19 cellular contexts compared by ENCODE assay signal in genomic region chr7:1987591-1988532, GRCh38.
DNase-seq lines count a peak whose midpoint lies in the region; ATAC-seq lines count a peak whose summit lies in the region.
"Had no signal": no experiment of that assay in that cellular context is flagged by ENCODE, and none has a peak within 500 bp of the region (broad histone marks: within the 10 kb centered on the region; RNA-seq: fewer than 3 reads in every experiment).

No MANE protein-coding gene starts in this region.

- CTCF ChIA-PET in activated naive CD4-positive, alpha-beta T cell treated with anti-CD3 and anti-CD28 coated beads, Interleukin-2, amount 10 ng/mL, durations not matched to agents 7 days and 5 days (lab: Charles Lee), result no interaction called here

- WGBS in HUES64, result 93% methylated on average over 43 of the region's 43 CpGs
- WGBS in thymus, result 96% methylated on average over 43 of the region's 43 CpGs

- H3K4me3 Mint-ChIP-seq in activated naive CD4-positive, alpha-beta T cell treated with anti-CD3 and anti-CD28 coated beads, Interleukin-2, amount 10 ng/mL, durations not matched to agents 7 days and 5 days, result no peak overlapping the region
- peak overlapping the region; percentile 44 for H3K4me3 Mint-ChIP-seq in central memory CD8-positive, alpha-beta T cell
- H3K4me3 Mint-ChIP-seq: neural progenitor cell had no signal

- no peak overlapping the region for H3K9ac ChIP-seq in HUES64 (ENCODE audit: low read depth, low read length)
- H3K9ac ChIP-seq: neural progenitor cell had no signal

- H3K27me3 ChIP-seq in HUES64 (ENCODE audit: insufficient read depth, low read length) (no peaks in the 10 kb centered on the region), thymus (ENCODE audit: control insufficient read depth, insufficient read depth) (no peaks in the 10 kb centered on the region)
- H3K27me3 ChIP-seq: esophagus squamous epithelium, neural progenitor cell had no signal

- no peaks in the 10 kb centered on the region for H3K9me3 Mint-ChIP-seq in activated naive CD4-positive, alpha-beta T cell treated with anti-CD3 and anti-CD28 coated beads, Interleukin-2, amount 10 ng/mL, durations not matched to agents 7 days and 5 days
- no peaks in the 10 kb centered on the region for H3K9me3 Mint-ChIP-seq in central memory CD8-positive, alpha-beta T cell
- H3K9me3 Mint-ChIP-seq: activated T-cell treated with anti-CD3 and anti-CD28 coated beads, Interleukin-2, amount 50 U/mL, for 72 hours; neural progenitor cell had no signal

- H3K4me1 Mint-ChIP-seq in activated naive CD4-positive, alpha-beta T cell treated with anti-CD3 and anti-CD28 coated beads, Interleukin-2, amount 10 ng/mL, durations not matched to agents 7 days and 5 days, result peaks cover 34% of the 10 kb centered on the region
- peaks cover 41% of the 10 kb centered on the region for H3K4me1 Mint-ChIP-seq in central memory CD8-positive, alpha-beta T cell

- no peaks in the 10 kb centered on the region for H3K36me3 ChIP-seq in HUES64 (ENCODE audit: insufficient read depth, low read length)
- H3K36me3 ChIP-seq in thymus (ENCODE audit: control insufficient read depth, insufficient read depth), result peaks cover 8% of the 10 kb centered on the region
- H3K36me3 ChIP-seq: esophagus squamous epithelium, neural progenitor cell had no signal

- peak overlapping the region; percentile 68 for H3K27ac Mint-ChIP-seq in activated naive CD4-positive, alpha-beta T cell treated with anti-CD3 and anti-CD28 coated beads, Interleukin-2, amount 10 ng/mL, durations not matched to agents 7 days and 5 days
- peak overlapping the region; percentile 94 for H3K27ac Mint-ChIP-seq in central memory CD8-positive, alpha-beta T cell (ENCODE audit: low read depth)

- H3K36me3 Mint-ChIP-seq in activated naive CD4-positive, alpha-beta T cell treated with anti-CD3 and anti-CD28 coated beads, Interleukin-2, amount 10 ng/mL, durations not matched to agents 7 days and 5 days, result peaks cover 17% of the 10 kb centered on the region
- peaks cover 7% of the 10 kb centered on the region for H3K36me3 Mint-ChIP-seq in central memory CD8-positive, alpha-beta T cell (ENCODE audit: insufficient read depth)

- H3K27ac ChIP-seq in HUES64 (ENCODE audit: low read depth, low read length) (peak overlapping the region; percentile 23; the same call in 1 of the 2 replicates), thymus (ENCODE audit: low read depth) (peak overlapping the region; percentile 31)
- H3K27ac ChIP-seq: esophagus squamous epithelium, neural progenitor cell had no signal

- H3K4me3 ChIP-seq in HUES64 (ENCODE audit: low read length) (no peak overlapping the region), thymus (ENCODE audit: low read length) (no peak overlapping the region)
- H3K4me3 ChIP-seq: esophagus squamous epithelium, neural progenitor cell, smooth muscle cell had no signal

- ATAC-seq in central memory CD8-positive, alpha-beta T cell (replicated peaks; ENCODE audit: extremely low read depth, poor library complexity, severe bottlenecking), result no peak
- ATAC-seq: SK-N-SH treated with all-trans-retinoic acid at 6 μM for 48 hours had no signal

- no peaks in the 10 kb centered on the region for H3K4me1 ChIP-seq in HUES64 (ENCODE audit: insufficient read depth, low read length)
- H3K4me1 ChIP-seq in thymus (ENCODE audit: control insufficient read depth, insufficient read depth, low read length), result peaks cover 7% of the 10 kb centered on the region

- DNase-seq in activated naive CD4-positive, alpha-beta T cell treated with anti-CD3 and anti-CD28 coated beads, Interleukin-2, amount 10 ng/mL, durations not matched to agents 7 days and 5 days, result no peak
- no peak for DNase-seq in activated naive CD4-positive, alpha-beta T cell treated with Interleukin-2 at 50 U/mL for 16 hours
- DNase-seq in central memory CD8-positive, alpha-beta T cell (ENCODE audit: low spot score in 2 of 2), result no peak
- DNase-seq in RPMI8226 (no peak), SW 1271 (lab: John Stamatoyannopoulos, UW) (no peak), D341Med (ENCODE audit: low spot score) (no peak)
- DNase-seq: central memory CD4-positive, alpha-beta T cell; effector memory CD4-positive, alpha-beta T cell; esophagus squamous epithelium; NCI-H1105; NCI-H2081 treated with DMSO at 0.1 percent for 48 hours; NCI-H510A; substantia nigra had no signal

- H3K9me3 ChIP-seq in HUES64 (ENCODE audit: insufficient read depth, low read depth, low read length) (no peaks in the 10 kb centered on the region), thymus (ENCODE audit: control insufficient read depth) (no peaks in the 10 kb centered on the region)
- H3K9me3 ChIP-seq: esophagus squamous epithelium had no signal

- H3K27me3 Mint-ChIP-seq in activated naive CD4-positive, alpha-beta T cell treated with anti-CD3 and anti-CD28 coated beads, Interleukin-2, amount 10 ng/mL, durations not matched to agents 7 days and 5 days, result no peaks in the 10 kb centered on the region
- H3K27me3 Mint-ChIP-seq in central memory CD8-positive, alpha-beta T cell, result no peaks in the 10 kb centered on the region
